Comparison of ENCODE assay signal across 1 cellular context in genomic region chr2:185638771-185639170, GRCh38.
A peak's percentile ranks its signal among the peaks of the same experiment; 100 is the strongest.
TF ChIP-seq lines count a peak whose summit lies in the region.

No MANE protein-coding gene starts in this region.

TF ChIP-seq in HepG2, 621 proteins besides CTCF, POLR2A, EP300 and RAD21 (continued from another document):
- TF ChIP-seq ZNF276 (CRISPR knock-in tag; IDR thresholded peaks at IDR 0.05; ENCODE audit: low read depth): no peak
- TF ChIP-seq HHEX (CRISPR knock-in tag; IDR thresholded peaks at IDR 0.05): no peak
- no peak for TF ChIP-seq YEATS2 (CRISPR knock-in tag; IDR thresholded peaks at IDR 0.05; ENCODE audit: borderline replicate concordance)
- no peak for TF ChIP-seq HCFC1 (IDR thresholded peaks at IDR 0.05; ENCODE audit: low read depth, low read length)
- TF ChIP-seq MAFF (IDR thresholded peaks at IDR 0.05; ENCODE audit: low read depth, low read length): 0 out of 2 replicates have a peak, but pooled peaks have one; percentile 10
- no peak for TF ChIP-seq ZNF576 (CRISPR knock-in tag; IDR thresholded peaks at IDR 0.05)
